20 cellular contexts compared by ENCODE assay signal in genomic region chr7:46414946-46415345, GRCh38.
"Had no signal": no experiment of that assay in that cellular context is flagged by ENCODE, and none has a peak within 500 bp of the region (broad histone marks: within the 10 kb centered on the region; RNA-seq: fewer than 3 reads in every experiment).

No MANE protein-coding gene starts in this region.

- H3K79me2 ChIP-seq: parathyroid adenoma had no signal

- H3K4me1 ChIP-seq: left lung, neural progenitor cell, parathyroid adenoma, tibial nerve, uterus had no signal

- H3K4me2 ChIP-seq: neural progenitor cell had no signal

- H3K27me3 ChIP-seq: left lung, neural progenitor cell, tibial nerve, uterus had no signal

- H3K9me3 ChIP-seq: left lung, mucosa of descending colon, tibial nerve, uterus had no signal

- ATAC-seq: left lung; mucosa of descending colon; stimulated activated naive CD8-positive, alpha-beta T cell treated with anti-CD3 and anti-CD28 coated beads, Interleukin-15, Interleukin-2, amounts not matched to agents 100 U/mL and 50 U/mL, for 24 hours had no signal

- H3K27ac ChIP-seq: epithelial cell of prostate, left lung, neural progenitor cell, parathyroid adenoma, tibial nerve, uterus had no signal

- H3K36me3 ChIP-seq: left lung, neural progenitor cell, tibial nerve, uterus had no signal

- H2AFZ ChIP-seq: neural progenitor cell, parathyroid adenoma had no signal

- H3K9ac ChIP-seq: neural progenitor cell, parathyroid adenoma had no signal

- H3K4me3 ChIP-seq: left lung, mucosa of descending colon, neural progenitor cell, tibial nerve, uterus had no signal

- DNase-seq: activated CD4-positive, alpha-beta memory T cell treated with anti-CD3 and anti-CD28 coated beads for 36 hours; activated naive CD4-positive, alpha-beta T cell treated with anti-CD3 and anti-CD28 coated beads for 36 hours; anterior cingulate cortex; foreskin melanocyte; hypothalamus; kidney; left lung; mucosa of descending colon; naive B cell; retina; stimulated activated CD4-positive, alpha-beta T cell treated with anti-CD3 and anti-CD28 coated beads, Interleukin-2, amount 100 ng/mL, for 24 hours; stimulated activated naive CD8-positive, alpha-beta T cell treated with anti-CD3 and anti-CD28 coated beads, Interleukin-15, Interleukin-2, amounts not matched to agents 100 U/mL and 50 U/mL, for 24 hours; substantia nigra; SW 1271; T-helper 2 cell; uterus had no signal
